In the genomic region with DNA sequence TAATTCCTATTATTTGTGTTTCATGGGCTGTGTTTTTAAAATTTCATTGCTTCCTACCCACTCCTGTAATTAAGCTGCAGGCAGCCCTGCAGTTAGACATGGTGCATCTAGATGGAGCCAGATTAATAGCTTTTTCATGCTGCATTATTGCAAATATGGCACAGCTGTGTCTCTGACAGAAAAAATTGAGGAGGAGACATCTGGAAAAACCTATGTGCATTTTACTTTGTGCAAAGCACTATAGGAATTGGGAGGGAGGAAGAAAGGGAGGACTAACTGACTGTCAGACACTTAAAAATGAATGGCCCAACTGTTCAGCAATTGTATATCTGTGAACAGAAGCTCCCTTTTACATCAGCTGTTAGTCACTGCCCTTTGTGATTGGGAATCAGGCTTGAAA, we compare ENCODE assay signal across 14 cellular contexts. TPM values are rescaled to one million over a fixed set of nuclear protein-coding genes. Genes with fewer than 3 reads are reported as not detected.
DNase-seq lines count a peak whose midpoint lies in the region; ATAC-seq and TF ChIP-seq lines count a peak whose summit lies in the region.
"Had no signal": no experiment of that assay in that cellular context is flagged by ENCODE, and none has a peak within 500 bp of the region (broad histone marks: within the 10 kb centered on the region; RNA-seq: fewer than 3 reads in every experiment).

No MANE protein-coding gene starts in this region.

- intact Hi-C loops in left ventricle myocardium inferior (cut with micrococcal nuclease), result no loop called here

- ATAC-seq in GM21367 (IDR thresholded peaks at IDR 0.05; ENCODE audit: unreplicated experiment), result no peak
- ATAC-seq: naive thymus-derived CD4-positive, alpha-beta T cell had no signal

- no peaks in the 10 kb centered on the region for H3K27me3 ChIP-seq in left ventricle myocardium inferior (ENCODE audit: low read depth)
- H3K27me3 ChIP-seq in right atrium auricular region, result no peaks in the 10 kb centered on the region
- H3K27me3 ChIP-seq: BLaER1 had no signal

- in situ Hi-C loops in SK-MEL-5 (cut with HindIII; ENCODE audit: low pct_unique_long_range_greater_than_20kb, low sequenced_read_pairs), result no loop called here

- H3K4me1 ChIP-seq in left ventricle myocardium inferior, result no peaks in the 10 kb centered on the region
- H3K4me1 ChIP-seq in right atrium auricular region, result no peaks in the 10 kb centered on the region

- peak; percentile 43 for TF ChIP-seq CTCF in left ventricle myocardium inferior (IDR thresholded peaks at IDR 0.05; ENCODE audit: borderline replicate concordance)
- peak in 1 of 2 donors; percentile 27 for TF ChIP-seq CTCF in right atrium auricular region (IDR thresholded peaks at IDR 0.05)

- H3K9me3 ChIP-seq in left ventricle myocardium inferior (replicated peaks) (no peaks in the 10 kb centered on the region), right atrium auricular region (no peaks in the 10 kb centered on the region)
- H3K9me3 ChIP-seq: BLaER1 had no signal

- no peak overlapping the region for H3K27ac ChIP-seq in left ventricle myocardium inferior (replicated peaks)
- no peak overlapping the region for H3K27ac ChIP-seq in right atrium auricular region
- H3K27ac ChIP-seq: BLaER1 had no signal

- H3K4me3 ChIP-seq in left ventricle myocardium inferior (no peak overlapping the region), right atrium auricular region (no peak overlapping the region)
- H3K4me3 ChIP-seq: BLaER1 had no signal

- no peaks in the 10 kb centered on the region for H3K36me3 ChIP-seq in left ventricle myocardium inferior
- H3K36me3 ChIP-seq in right atrium auricular region, result no peaks in the 10 kb centered on the region
- H3K36me3 ChIP-seq: BLaER1 had no signal

- DNase-seq in left ventricle myocardium inferior, result no peak
- no peak for DNase-seq in right atrium auricular region (ENCODE audit: low spot score)
- peak; percentile 52 for DNase-seq in SK-MEL-5 (ENCODE audit: low read depth, low spot score)
- DNase-seq in globus pallidus (ENCODE audit: low spot score), result peak; percentile 59
- no peak for DNase-seq in GM03348 (ENCODE audit: low spot score)
- DNase-seq in effector CD4-positive, alpha-beta T cell, result no peak
- no peak for DNase-seq in iPS-NIHi7 (ENCODE audit: extremely low spot score)
- DNase-seq: activated B cell treated with CpG ODN at 0.5 μM for 24 hours; kidney; naive thymus-derived CD4-positive, alpha-beta T cell; retina; stimulated activated naive CD4-positive, alpha-beta T cell treated with Interleukin-2 at 50 U/mL for 16 hours had no signal

RNA-seq across cellular contexts. Expression of gene RPGR, which starts 8.1 kb away (rescaled TPM):
- total RNA-seq in left ventricle myocardium inferior, result 4.5 TPM
- total RNA-seq in right atrium auricular region, result 10 to 100 TPM in 1 of 2 donors, 1 to 10 TPM in 1; 4.6 to 11.0 TPM
- 10.5 and 15.3 TPM in 2 replicates for total RNA-seq in SK-MEL-5 (2014; rRNA removed; shearing (Covaris generic))
- polyA plus RNA-seq in SK-MEL-5 (2015; cell fraction: cytosol; rRNA removed), result 7.8 and 15.4 TPM in 2 replicates
- 23.4 and 38.0 TPM in 2 replicates for polyA plus RNA-seq in SK-MEL-5 (2015; cell fraction: nucleus; rRNA removed)

RNA-seq across cellular contexts. Expression of gene OTC, which starts 17.0 kb away (rescaled TPM):
- 0.58 TPM for total RNA-seq in left ventricle myocardium inferior
- not detected for total RNA-seq in right atrium auricular region
- total RNA-seq in SK-MEL-5 (2014; rRNA removed; shearing (Covaris generic)), result not detected in 2 replicates
- polyA plus RNA-seq in SK-MEL-5 (2015; cell fraction: cytosol; rRNA removed), result not detected in 2 replicates
- polyA plus RNA-seq in SK-MEL-5 (2015; cell fraction: nucleus; rRNA removed), result not detected in 2 replicates
- total RNA-seq: activated B cell treated with CpG ODN at 0.5 μM for 24 hours; kidney; naive thymus-derived CD4-positive, alpha-beta T cell had no signal
- polyA plus RNA-seq: naive thymus-derived CD4-positive, alpha-beta T cell had no signal

Comparison
In these comparisons a context has a peak if more than half of its experiments do, and no peak if none do; other contexts are left out.
1. DNase-seq: peak in SK-MEL-5 (single experiment) and globus pallidus (single experiment); none in left ventricle myocardium inferior (single experiment), right atrium auricular region (single experiment), GM03348 (single experiment), effector CD4-positive, alpha-beta T cell (single experiment) and iPS-NIHi7 (single experiment).